Comparison of ENCODE assay signal across 8 cellular contexts in the genomic region with DNA sequence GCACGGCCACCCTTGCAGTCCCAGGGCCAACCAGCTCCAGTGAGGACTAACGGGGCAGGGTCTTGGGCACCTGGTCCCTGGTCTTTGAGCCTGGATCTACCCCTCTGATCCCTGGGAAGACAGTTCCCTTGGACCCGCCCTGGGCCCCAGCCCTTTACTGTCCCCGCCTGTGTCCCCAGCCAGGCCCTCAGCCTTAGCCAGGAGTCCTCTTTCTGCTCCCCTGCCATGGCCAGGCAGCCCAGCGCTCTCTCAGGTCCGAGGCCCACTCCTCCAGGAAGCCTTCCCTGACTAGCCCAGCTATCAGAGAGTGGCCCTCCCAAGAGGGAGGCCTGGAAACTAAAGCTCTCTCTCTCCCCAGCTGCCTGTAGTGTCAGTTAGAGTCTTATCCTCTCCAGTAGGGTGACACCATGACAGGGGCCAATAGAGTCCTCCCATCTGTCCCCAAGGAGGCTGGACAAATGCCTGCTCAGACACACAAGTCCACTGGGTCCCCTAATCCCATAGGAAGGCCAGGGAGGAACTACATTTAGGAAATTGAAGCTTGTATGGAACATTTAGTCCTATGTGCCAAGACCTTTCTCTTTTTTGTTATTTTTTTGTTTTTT.
DNase-seq lines count a peak whose midpoint lies in the region; ATAC-seq, FAIRE-seq and TF ChIP-seq lines count a peak whose summit lies in the region.
"Not testable (repeated sequence)": the region's sequence is repeated elsewhere in the genome, so short reads cannot be mapped to it uniquely, and the experiment has no call there.

No MANE protein-coding gene starts in this region.

- H3K9me3 ChIP-seq in HCT116 (ENCODE audit: control insufficient read depth in 1 of 2, insufficient read depth in 1 of 2, low read depth in 1 of 2, low read length in 2 of 2); Panc1 (ENCODE audit: control insufficient read depth, insufficient read depth, low read depth, low read length); HepG2 (ENCODE audit: low read length); aorta (ENCODE audit: control insufficient read depth, low read length): not testable (repeated sequence)

- POLR2A ChIA-PET in HCT116 (lab: Charles Lee); Panc1 (lab: Charles Lee); HepG2 (lab: Yijun Ruan, JAX): not testable (repeated sequence)

- not testable (repeated sequence) for FAIRE-seq in HepG2 (lab: Jason Lieb, UNC)

- not testable (repeated sequence) for H3K9ac ChIP-seq in HCT116 (ENCODE audit: low read length); HepG2 (ENCODE audit: insufficient read depth, low read depth, low read length)

- not testable (repeated sequence) for H3K9me2 ChIP-seq in HCT116 (ENCODE audit: insufficient read depth)

- CTCF ChIA-PET in HCT116 (lab: Charles Lee); Panc1 (lab: Charles Lee); HepG2 (lab: Yijun Ruan, JAX; ENCODE audit: low intra/inter-chr PET ratio, low total read pairs): not testable (repeated sequence)

- in situ Hi-C loops in Panc1 (cut with HindIII; ENCODE audit: low pct_unique_long_range_greater_than_20kb, low sequenced_read_pairs); HepG2 (cut with HindIII; ENCODE audit: extremely low pct_ligation_motif_present, low pct_unique_long_range_greater_than_20kb): not testable (repeated sequence)

- not testable (repeated sequence) for DNase-seq in HCT116 (ENCODE audit: low read depth, low spot score); Panc1 (ENCODE audit: low read depth, low spot score); HepG2 (ENCODE audit: low spot score); aorta

- not testable (repeated sequence) for H3K79me2 ChIP-seq in HCT116 (ENCODE audit: insufficient read depth, low read length); HepG2 (ENCODE audit: insufficient read depth, low read length)

- not testable (repeated sequence) for TF ChIP-seq CTCF in HCT116 (IDR thresholded peaks at IDR 0.05 in 2 of 3, conservative IDR thresholded peaks at IDR 0.05 in 1 of 3; ENCODE audit: borderline replicate concordance in 1 of 3, insufficient read depth in 1 of 3, low read depth in 2 of 3, low read length in 2 of 3); Panc1 (IDR thresholded peaks at IDR 0.05); HepG2 (CRISPR knock-in tag; IDR thresholded peaks at IDR 0.05)

- RAD21 ChIA-PET in HCT116 (lab: Charles Lee; ENCODE audit: low non-redundant PET in 1 of 2, low total read pairs in 2 of 2, uncharacterized antibody in 2 of 2, unreplicated experiment in 2 of 2) = not testable (repeated sequence)

- BruUV-seq in HCT116 (replicated peaks; lab: Mats Ljungman, UMichigan); Panc1 (replicated peaks; lab: Mats Ljungman, UMichigan); HepG2 (replicated peaks; lab: Mats Ljungman, UMichigan): not testable (repeated sequence)

- not testable (repeated sequence) for H3K4me1 ChIP-seq in HCT116 (ENCODE audit: control insufficient read depth in 1 of 2, insufficient read depth in 2 of 2, low read length in 2 of 2); Panc1 (ENCODE audit: control insufficient read depth, insufficient read depth, low read length); HepG2 (ENCODE audit: insufficient read depth, low read length); aorta (ENCODE audit: control insufficient read depth in 1 of 2, insufficient read depth in 2 of 2, low read length in 2 of 2)

- not testable (repeated sequence) for H3K27me3 ChIP-seq in HCT116 (ENCODE audit: insufficient read depth, low read length); Panc1 (ENCODE audit: control insufficient read depth, insufficient read depth, low read length); HepG2 (ENCODE audit: control insufficient read depth in 1 of 2, insufficient read depth in 2 of 2, low read length in 2 of 2); aorta (ENCODE audit: control insufficient read depth in 1 of 2, insufficient read depth in 2 of 2, low read length in 1 of 2)

- not testable (repeated sequence) for H2AFZ ChIP-seq in HCT116 (ENCODE audit: low read depth, low read length, poor library complexity, severe bottlenecking); HepG2 (ENCODE audit: low read length)

- not testable (repeated sequence) for TF ChIP-seq EP300 in HepG2 (IDR thresholded peaks at IDR 0.05; ENCODE audit: low read depth in 2 of 2, low read length in 2 of 2); HepG2 (CRISPR knock-in tag; IDR thresholded peaks at IDR 0.05; ENCODE audit: borderline replicate concordance)

- not testable (repeated sequence) for H3K4me3 ChIP-seq in HCT116 (replicated peaks in 1 of 2; ENCODE audit: low read depth in 1 of 2, low read length in 2 of 2); Panc1 (ENCODE audit: low read depth in 2 of 2, low read length in 2 of 2); HepG2 (replicated peaks in 1 of 3; ENCODE audit: insufficient read depth in 1 of 3, low read depth in 2 of 3, low read length in 3 of 3); aorta (ENCODE audit: low read length in 2 of 2)

- not testable (repeated sequence) for H3K36me3 ChIP-seq in HCT116 (ENCODE audit: control insufficient read depth in 1 of 2, insufficient read depth in 2 of 2, low read length in 2 of 2); Panc1 (ENCODE audit: control insufficient read depth, insufficient read depth, low read length); HepG2 (replicated peaks in 1 of 2; ENCODE audit: control insufficient read depth in 1 of 2, insufficient read depth in 2 of 2, low read length in 2 of 2); aorta (ENCODE audit: control insufficient read depth in 1 of 2, insufficient read depth in 2 of 2, low read length in 1 of 2)

- ATAC-seq in GM19023 (IDR thresholded peaks at IDR 0.05; ENCODE audit: unreplicated experiment) = peak; percentile 42
- ATAC-seq in GM21367 (IDR thresholded peaks at IDR 0.05; ENCODE audit: unreplicated experiment) = peak; percentile 25
- peak; percentile 52 for ATAC-seq in HCT116
- ATAC-seq in HG02943 (IDR thresholded peaks at IDR 0.05; ENCODE audit: low read depth, unreplicated experiment) = peak; percentile 40
- peak; percentile 57 for ATAC-seq in HG03175 (IDR thresholded peaks at IDR 0.05; ENCODE audit: unreplicated experiment)
- peak; percentile 46; the same call in 1 of the 2 replicates for ATAC-seq in Panc1
- peak; percentile 55 for ATAC-seq in HepG2
- ATAC-seq in aorta (ENCODE audit: low FRiP score) = peak; percentile 37

- not testable (repeated sequence) for H3K27ac ChIP-seq in HCT116 (ENCODE audit: low read depth, low read length); Panc1 (ENCODE audit: low read length); HepG2 (ENCODE audit: extremely low read length, insufficient read depth, low read length); aorta (ENCODE audit: low read depth in 1 of 2, low read length in 2 of 2)

- H3K4me2 ChIP-seq in HCT116 (ENCODE audit: low read length); HepG2 (ENCODE audit: low read depth, low read length): not testable (repeated sequence)

- TF ChIP-seq POLR2A in HCT116 (IDR thresholded peaks at IDR 0.05; ENCODE audit: borderline replicate concordance, extremely low read depth, insufficient read depth, insufficient read length); HepG2 (IDR thresholded peaks at IDR 0.05; ENCODE audit: insufficient read depth in 1 of 2, low read depth in 2 of 2, low read length in 2 of 2): not testable (repeated sequence)

- not testable (repeated sequence) for H4K20me1 ChIP-seq in HCT116 (ENCODE audit: insufficient read depth); HepG2 (ENCODE audit: insufficient read depth, low read length)

- no CpG with 5 or more reads among the region's 6 CpGs for WGBS in HepG2 (ENCODE audit: low lambda C conversion rate)
- no CpG with 5 or more reads among the region's 6 CpGs for WGBS in aorta, 2 donors

- intact Hi-C loops in HCT116 (cut with micrococcal nuclease); Panc1 (cut with micrococcal nuclease; ENCODE audit: unreplicated experiment); HepG2 (cut with micrococcal nuclease; ENCODE audit: unreplicated experiment); aorta (cut with DNase I): not testable (repeated sequence)

- TF ChIP-seq RAD21 in HCT116 (IDR thresholded peaks at IDR 0.05; ENCODE audit: low read depth); HepG2 (CRISPR knock-in tag; IDR thresholded peaks at IDR 0.05): not testable (repeated sequence)
